In the genomic region with DNA sequence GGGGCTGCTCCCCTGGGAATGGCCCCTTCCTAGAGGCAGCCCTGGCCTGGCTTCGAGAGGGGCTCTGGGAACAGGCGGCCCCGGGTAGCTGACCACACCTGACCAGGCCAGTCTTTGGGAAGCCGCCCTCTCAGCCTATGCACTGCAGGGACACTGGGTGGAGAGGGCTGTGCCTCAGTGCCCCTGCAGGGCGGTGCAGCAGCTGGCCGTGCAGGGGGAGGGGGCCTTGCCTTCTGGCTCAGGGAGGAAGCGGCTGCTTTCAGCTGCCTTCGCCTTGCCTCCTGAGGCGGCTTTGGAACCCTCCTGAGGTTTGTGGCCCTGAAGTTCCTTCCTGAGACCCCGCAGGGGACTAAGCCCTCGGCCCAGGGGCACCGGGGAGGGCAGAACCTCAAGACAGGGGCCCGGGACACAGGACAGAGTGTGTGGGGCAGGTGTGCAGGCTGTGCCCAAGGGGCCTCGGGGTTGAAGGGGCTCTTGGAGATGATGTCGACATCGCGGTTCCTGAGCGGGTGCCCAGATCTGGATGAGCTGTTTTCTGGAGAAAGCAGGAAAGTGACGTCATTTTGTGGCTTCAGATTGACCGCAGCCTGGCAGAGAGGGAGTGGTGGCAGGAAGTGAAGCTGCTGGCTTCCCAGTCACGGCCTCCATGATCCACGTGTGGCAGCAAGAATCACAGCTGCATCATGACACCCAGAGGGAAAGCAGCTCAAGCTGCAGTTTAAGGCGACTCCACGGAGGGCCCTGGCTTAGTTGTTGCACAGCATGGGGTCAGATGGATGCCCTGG, we compare ENCODE assay signal across 8 cellular contexts. TPM values are rescaled to one million over a fixed set of nuclear protein-coding genes. Genes with fewer than 3 reads are reported as not detected.
A peak's percentile ranks its signal among the peaks of the same experiment; 100 is the strongest.
DNase-seq lines count a peak whose midpoint lies in the region; ATAC-seq and TF ChIP-seq lines count a peak whose summit lies in the region.

No MANE protein-coding gene starts in this region.

- peaks cover 0 to 6% (median 0%) of the 10 kb centered on the region in 5 donors for H3K36me3 Mint-ChIP-seq in naive thymus-derived CD4-positive, alpha-beta T cell

- no peaks in the 10 kb centered on the region for H3K9me3 Mint-ChIP-seq in naive thymus-derived CD4-positive, alpha-beta T cell

- H3K4me1 ChIP-seq in naive thymus-derived CD4-positive, alpha-beta T cell (ENCODE audit: control insufficient read depth in 2 of 2, insufficient read depth in 2 of 2, low read length in 2 of 2): peaks cover 46 to 62% of the 10 kb centered on the region in 2 donors

- no peak overlapping the region for H3K4me3 ChIP-seq in MG63
- no peak overlapping the region for H3K4me3 ChIP-seq in naive thymus-derived CD4-positive, alpha-beta T cell (ENCODE audit: low read length)

- CTCF ChIA-PET in naive thymus-derived CD4-positive, alpha-beta T cell (lab: Charles Lee): interaction anchor here (2.2 to 4.5 kb wide), 2 partner anchors 16 to 48 kb away, joined by 7 to 34 read pairs; a partner anchor contains a TSS

- intact Hi-C loops in naive thymus-derived CD4-positive, alpha-beta T cell (cut with micrococcal nuclease): loop anchor here in 1 of 2 donors (1.0 kb wide), 1 partner anchor 16 kb away; no protein-coding TSS in a partner anchor

- no peak for TF ChIP-seq CTCF in AG09319 (IDR thresholded peaks at IDR 0.05; ENCODE audit: low read depth, low read length)

- H3K4me3 Mint-ChIP-seq in naive thymus-derived CD4-positive, alpha-beta T cell: peak overlapping the region; percentile 68 to 87 (median 80)

- peak overlapping the region; percentile 80 for H3K27ac ChIP-seq in naive thymus-derived CD4-positive, alpha-beta T cell (ENCODE audit: low read depth, low read length)

- H3K27ac Mint-ChIP-seq in naive thymus-derived CD4-positive, alpha-beta T cell: peak overlapping the region; percentile 92 to 99 (median 97)

- H3K27me3 ChIP-seq in MG63: no peaks in the 10 kb centered on the region
- H3K27me3 ChIP-seq in naive thymus-derived CD4-positive, alpha-beta T cell (ENCODE audit: control insufficient read depth in 2 of 2, insufficient read depth in 2 of 2, low read length in 2 of 2): no peaks in the 10 kb centered on the region

- peak; percentile 97 for DNase-seq in AG09319 (ENCODE audit: extremely low read depth, low read depth)
- DNase-seq in MG63: peak; percentile 98
- DNase-seq in activated CD4-positive, alpha-beta T cell treated with anti-CD3 and anti-CD28 coated beads, Interleukin-2, amount 50 U/mL, for 1 hour: peak; percentile 79
- DNase-seq in dermis microvascular lymphatic vessel endothelial cell (ENCODE audit: low read depth in 2 of 2): peak; percentile 52 to 91
- DNase-seq in naive thymus-derived CD4-positive, alpha-beta T cell: peak in 8 of 9 donors; percentile 61 to 86 (median 70)
- peak; percentile 83 to 98 for DNase-seq in stimulated activated CD8-positive, alpha-beta memory T cell treated with anti-CD3 and anti-CD28 coated beads, Interleukin-7, amount 100 ng/mL, for 48 hours (ENCODE audit: extremely low read depth in 1 of 2, low read depth in 1 of 2)

- H3K36me3 ChIP-seq in MG63: no peaks in the 10 kb centered on the region
- no peaks in the 10 kb centered on the region for H3K36me3 ChIP-seq in naive thymus-derived CD4-positive, alpha-beta T cell (ENCODE audit: control insufficient read depth in 2 of 3, insufficient read depth in 3 of 3, low read length in 3 of 3)

- POLR2A ChIA-PET in naive thymus-derived CD4-positive, alpha-beta T cell (lab: Charles Lee): interaction anchor here (0.8 to 6.5 kb wide), 4 partner anchors 16 to 78 kb away, joined by 3 to 37 read pairs (median 6); a partner anchor contains a TSS

- no peaks in the 10 kb centered on the region for H3K9me3 ChIP-seq in MG63
- H3K9me3 ChIP-seq in naive thymus-derived CD4-positive, alpha-beta T cell (ENCODE audit: control insufficient read depth in 2 of 3, low read length in 3 of 3): no peaks in the 10 kb centered on the region

- H3K4me1 Mint-ChIP-seq in naive thymus-derived CD4-positive, alpha-beta T cell: peaks cover 37 to 69% (median 52%) of the 10 kb centered on the region in 7 donors

- ATAC-seq in naive thymus-derived CD4-positive, alpha-beta T cell: peak; percentile 62
- ATAC-seq in HG02623 (IDR thresholded peaks at IDR 0.05; ENCODE audit: unreplicated experiment) (no peak), HG02840 (IDR thresholded peaks at IDR 0.05; ENCODE audit: low FRiP score, unreplicated experiment) (no peak)

- peaks cover 0 to 2% (median 0%) of the 10 kb centered on the region in 5 donors for H3K27me3 Mint-ChIP-seq in naive thymus-derived CD4-positive, alpha-beta T cell

RNA-seq across cellular contexts. Expression of a gene that starts 17.7 kb away (rescaled TPM):
- total RNA-seq in MG63 (2014; rRNA removed; shearing (Covaris generic); ENCODE audit: low replicate concordance): 0.52 and 1.5 TPM in 2 replicates
- total RNA-seq in dermis microvascular lymphatic vessel endothelial cell: 0.13 TPM in 2 replicates
- 100 to 1,000 TPM in 2 of 5 experiments, 10 to 100 TPM in 3; 19.5 to 239 (median 87.6) TPM for total RNA-seq in naive thymus-derived CD4-positive, alpha-beta T cell
- polyA plus RNA-seq in naive thymus-derived CD4-positive, alpha-beta T cell: 10 to 100 TPM; 22.7 to 27.8 TPM

RNA-seq across cellular contexts. Expression of a gene that starts 21.4 kb away (rescaled TPM):
- not detected in 2 replicates for total RNA-seq in MG63 (2014; rRNA removed; shearing (Covaris generic); ENCODE audit: low replicate concordance)
- not detected in 2 replicates for total RNA-seq in dermis microvascular lymphatic vessel endothelial cell
- total RNA-seq in naive thymus-derived CD4-positive, alpha-beta T cell: 1 to 10 TPM in 1 of 5 experiments, under 1 TPM in 1, not detected in 3; 0.85 to 5.7 TPM
- polyA plus RNA-seq in naive thymus-derived CD4-positive, alpha-beta T cell: not detected

RNA-seq across cellular contexts. Expression of a gene that starts 29.0 kb away (rescaled TPM):
- not detected in 2 replicates for total RNA-seq in MG63 (2014; rRNA removed; shearing (Covaris generic); ENCODE audit: low replicate concordance)
- not detected in 2 replicates for total RNA-seq in dermis microvascular lymphatic vessel endothelial cell
- total RNA-seq in naive thymus-derived CD4-positive, alpha-beta T cell: under 1 TPM in 1 of 5 experiments, not detected in 4; 0.56 TPM
- not detected for polyA plus RNA-seq in naive thymus-derived CD4-positive, alpha-beta T cell

RNA-seq across cellular contexts. Expression of a gene that starts 49.7 kb away (rescaled TPM):
- total RNA-seq in MG63 (2014; rRNA removed; shearing (Covaris generic); ENCODE audit: low replicate concordance): 58.6 and 80.8 TPM in 2 replicates
- total RNA-seq in dermis microvascular lymphatic vessel endothelial cell: 29.5 and 44.8 TPM in 2 replicates
- total RNA-seq in naive thymus-derived CD4-positive, alpha-beta T cell: 10 to 100 TPM; 67.7 to 97.0 (median 69.5) TPM
- polyA plus RNA-seq in naive thymus-derived CD4-positive, alpha-beta T cell: 10 to 100 TPM; 29.6 to 32.6 TPM

RNA-seq across cellular contexts. Expression of a gene that starts 49.7 kb away (rescaled TPM):
- total RNA-seq in MG63 (2014; rRNA removed; shearing (Covaris generic); ENCODE audit: low replicate concordance): 42.0 and 75.7 TPM in 2 replicates
- total RNA-seq in dermis microvascular lymphatic vessel endothelial cell: 21.5 and 23.7 TPM in 2 replicates
- total RNA-seq in naive thymus-derived CD4-positive, alpha-beta T cell: 10 to 100 TPM; 29.6 to 49.8 (median 32.8) TPM
- 10 to 100 TPM; 78.9 to 88.1 TPM for polyA plus RNA-seq in naive thymus-derived CD4-positive, alpha-beta T cell
